ENCODE assay signal across 1 cellular context in genomic region chr9:14348241-14349140, GRCh38.
TF ChIP-seq lines count a peak whose summit lies in the region.

No MANE protein-coding gene starts in this region.

TF ChIP-seq in SK-N-SH, 30 proteins besides CTCF, POLR2A, EP300 and RAD21 (continued from another document):
- TF ChIP-seq USF1 (IDR thresholded peaks at IDR 0.05; ENCODE audit: borderline replicate concordance, low read depth) (no peak), RCOR1 (IDR thresholded peaks at IDR 0.05; ENCODE audit: low read length) (no peak), NRF1 (IDR thresholded peaks at IDR 0.05; ENCODE audit: low read depth, low read length) (no peak), ELF1 (IDR thresholded peaks at IDR 0.05) (no peak), MXI1 (IDR thresholded peaks at IDR 0.05; ENCODE audit: low read depth, low read length) (no peak), SIN3A (IDR thresholded peaks at IDR 0.05; ENCODE audit: borderline replicate concordance, low read depth, low read length) (no peak), ZBTB33 (IDR thresholded peaks at IDR 0.05; ENCODE audit: borderline replicate concordance, low read depth) (no peak)
